In the genomic region with DNA sequence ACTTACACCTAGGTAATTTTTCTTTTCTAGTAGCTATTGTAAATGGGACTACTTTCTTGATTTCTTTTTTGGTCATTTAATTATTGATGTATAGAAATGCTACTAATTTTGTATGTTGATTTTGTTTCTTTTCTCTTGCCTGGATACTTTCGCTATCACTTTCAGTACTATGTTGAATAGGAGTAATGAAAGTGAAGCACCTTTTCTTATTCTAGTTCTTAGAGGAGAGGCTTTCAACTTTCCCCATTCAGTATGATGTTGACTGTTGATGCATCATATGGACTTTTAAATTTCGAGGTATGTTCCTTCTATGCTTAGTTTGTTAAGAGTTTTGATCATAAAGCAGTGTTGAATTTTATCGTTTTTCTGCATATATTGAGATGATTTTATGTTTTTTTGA, we compare ENCODE assay signal across 30 cellular contexts.
"Had no signal": no experiment of that assay in that cellular context is flagged by ENCODE, and none has a peak within 500 bp of the region (broad histone marks: within the 10 kb centered on the region; RNA-seq: fewer than 3 reads in every experiment).

No MANE protein-coding gene starts in this region.

- H3K36me3 ChIP-seq: breast epithelium, esophagus muscularis mucosa, heart left ventricle, neutrophil, prostate gland, sigmoid colon, thyroid gland, upper lobe of left lung had no signal

- FAIRE-seq: kidney, small intestine had no signal

- DNase-seq: activated CD4-positive, alpha-beta T cell treated with anti-CD3 and anti-CD28 coated beads for 36 hours; activated CD4-positive, CD25-positive, alpha-beta regulatory T cell; activated CD8-positive, alpha-beta memory T cell treated with anti-CD3 and anti-CD28 coated beads, Interleukin-2, amount 10 ng/mL, durations not matched to agents 7 days and 5 days; activated CD8-positive, alpha-beta T cell treated with anti-CD3 and anti-CD28 coated beads, Interleukin-2, amount 10 ng/mL, durations not matched to agents 7 days and 5 days; activated naive CD4-positive, alpha-beta T cell; activated T-cell treated with anti-CD3 and anti-CD28 coated beads, Interleukin-2, amount 50 U/mL, for 72 hours; foreskin keratinocyte; heart left ventricle; hypothalamus; immature natural killer cell; kidney; left colon; mammary epithelial cell; naive B cell; nephron progenitor cell; sigmoid colon; small intestine; stimulated activated CD4-positive, alpha-beta T cell treated with anti-CD3 and anti-CD28 coated beads, Interleukin-4, amount 100 ng/mL, for 24 hours; stimulated activated naive CD8-positive, alpha-beta T cell treated with anti-CD3 and anti-CD28 coated beads, Interleukin-15, amount 100 ng/mL, for 72 hours; substantia nigra; thyroid gland; upper lobe of left lung had no signal

- H3K9me3 Mint-ChIP-seq: nephron progenitor cell had no signal

- H3K4me1 Mint-ChIP-seq: activated CD4-positive, alpha-beta T cell treated with anti-CD3 and anti-CD28 coated beads for 36 hours; activated CD8-positive, alpha-beta memory T cell treated with anti-CD3 and anti-CD28 coated beads, Interleukin-2, amount 10 ng/mL, durations not matched to agents 7 days and 5 days; central memory CD8-positive, alpha-beta T cell; immature natural killer cell; naive B cell; nephron progenitor cell; stimulated activated effector memory CD8-positive, alpha-beta T cell treated with anti-CD3 and anti-CD28 coated beads, Interleukin-12 subunit alpha, Interleukin-12 subunit beta, amount 100 ng/mL, for 72 hours; stimulated activated naive CD8-positive, alpha-beta T cell treated with anti-CD3 and anti-CD28 coated beads, Interleukin-15, amount 100 ng/mL, for 72 hours had no signal

- ATAC-seq: activated CD4-positive, alpha-beta T cell treated with anti-CD3 and anti-CD28 coated beads for 36 hours; activated CD8-positive, alpha-beta memory T cell treated with anti-CD3 and anti-CD28 coated beads, Interleukin-2, amount 10 ng/mL, durations not matched to agents 7 days and 5 days; activated CD8-positive, alpha-beta T cell treated with anti-CD3 and anti-CD28 coated beads, Interleukin-2, amount 10 ng/mL, durations not matched to agents 7 days and 5 days; activated naive CD4-positive, alpha-beta T cell treated with anti-CD3 and anti-CD28 coated beads, Interleukin-2, amount 50 U/mL, for 72 hours; activated T-cell treated with anti-CD3 and anti-CD28 coated beads, Interleukin-2, amount 50 U/mL, for 72 hours; foreskin keratinocyte; heart left ventricle; left colon; stimulated activated effector memory CD8-positive, alpha-beta T cell treated with anti-CD3 and anti-CD28 coated beads, Interleukin-12 subunit alpha, Interleukin-12 subunit beta, amount 100 ng/mL, for 72 hours; stimulated activated naive CD8-positive, alpha-beta T cell treated with anti-CD3 and anti-CD28 coated beads, Interleukin-15, amount 100 ng/mL, for 72 hours had no signal

- H3K27ac ChIP-seq: breast epithelium, esophagus muscularis mucosa, foreskin keratinocyte, heart left ventricle, neutrophil, prostate gland, sigmoid colon, thyroid gland, upper lobe of left lung had no signal

- H3K36me3 Mint-ChIP-seq: activated CD8-positive, alpha-beta memory T cell treated with anti-CD3 and anti-CD28 coated beads, Interleukin-2, amount 10 ng/mL, durations not matched to agents 7 days and 5 days; activated naive CD4-positive, alpha-beta T cell treated with anti-CD3 and anti-CD28 coated beads, Interleukin-2, amount 50 U/mL, for 72 hours; immature natural killer cell; naive B cell; stimulated activated effector memory CD8-positive, alpha-beta T cell treated with anti-CD3 and anti-CD28 coated beads, Interleukin-12 subunit alpha, Interleukin-12 subunit beta, amount 100 ng/mL, for 72 hours had no signal

- H3K27me3 ChIP-seq: breast epithelium, esophagus muscularis mucosa, foreskin keratinocyte, heart left ventricle, neutrophil, sigmoid colon, thyroid gland, upper lobe of left lung had no signal

- H3K4me1 ChIP-seq: breast epithelium, esophagus muscularis mucosa, foreskin keratinocyte, heart left ventricle, prostate gland, sigmoid colon, thyroid gland, upper lobe of left lung had no signal

- H3K4me3 ChIP-seq: breast epithelium, esophagus muscularis mucosa, heart left ventricle, prostate gland, sigmoid colon, thyroid gland, upper lobe of left lung had no signal

- H3K27me3 Mint-ChIP-seq: activated CD4-positive, alpha-beta T cell treated with anti-CD3 and anti-CD28 coated beads for 36 hours; activated CD8-positive, alpha-beta memory T cell treated with anti-CD3 and anti-CD28 coated beads, Interleukin-2, amount 10 ng/mL, durations not matched to agents 7 days and 5 days; central memory CD8-positive, alpha-beta T cell; dendritic cell treated with granulocyte-macrophage colony-stimulating factor and Interleukin-4, amounts not matched to agents 40 ng/mL and 50 ng/mL, for 4 days; naive B cell; stimulated activated naive CD8-positive, alpha-beta T cell treated with anti-CD3 and anti-CD28 coated beads, Interleukin-15, amount 100 ng/mL, for 72 hours had no signal

- H3K9me3 ChIP-seq: breast epithelium, esophagus muscularis mucosa, neutrophil, prostate gland, sigmoid colon, thyroid gland, upper lobe of left lung had no signal

- H3K4me3 Mint-ChIP-seq: activated CD4-positive, alpha-beta T cell treated with anti-CD3 and anti-CD28 coated beads for 36 hours; activated CD8-positive, alpha-beta memory T cell treated with anti-CD3 and anti-CD28 coated beads, Interleukin-2, amount 10 ng/mL, durations not matched to agents 7 days and 5 days; activated CD8-positive, alpha-beta T cell treated with anti-CD3 and anti-CD28 coated beads, Interleukin-2, amount 10 ng/mL, durations not matched to agents 7 days and 5 days; activated T-cell treated with anti-CD3 and anti-CD28 coated beads, Interleukin-2, amount 50 U/mL, for 72 hours; central memory CD8-positive, alpha-beta T cell; dendritic cell treated with granulocyte-macrophage colony-stimulating factor and Interleukin-4, amounts not matched to agents 40 ng/mL and 50 ng/mL, for 4 days; immature natural killer cell; naive B cell; nephron progenitor cell; stimulated activated effector memory CD8-positive, alpha-beta T cell treated with anti-CD3 and anti-CD28 coated beads, Interleukin-12 subunit alpha, Interleukin-12 subunit beta, amount 100 ng/mL, for 72 hours; stimulated activated naive CD8-positive, alpha-beta T cell treated with anti-CD3 and anti-CD28 coated beads, Interleukin-15, amount 100 ng/mL, for 72 hours had no signal

- H3K27ac Mint-ChIP-seq: activated CD4-positive, alpha-beta T cell treated with anti-CD3 and anti-CD28 coated beads for 36 hours; activated CD8-positive, alpha-beta memory T cell treated with anti-CD3 and anti-CD28 coated beads, Interleukin-2, amount 10 ng/mL, durations not matched to agents 7 days and 5 days; activated CD8-positive, alpha-beta T cell treated with anti-CD3 and anti-CD28 coated beads, Interleukin-2, amount 10 ng/mL, durations not matched to agents 7 days and 5 days; activated naive CD4-positive, alpha-beta T cell treated with anti-CD3 and anti-CD28 coated beads, Interleukin-2, amount 50 U/mL, for 72 hours; activated T-cell treated with anti-CD3 and anti-CD28 coated beads, Interleukin-2, amount 50 U/mL, for 72 hours; dendritic cell treated with granulocyte-macrophage colony-stimulating factor and Interleukin-4, amounts not matched to agents 40 ng/mL and 50 ng/mL, for 4 days; immature natural killer cell; naive B cell; nephron progenitor cell; stimulated activated effector memory CD8-positive, alpha-beta T cell treated with anti-CD3 and anti-CD28 coated beads, Interleukin-12 subunit alpha, Interleukin-12 subunit beta, amount 100 ng/mL, for 72 hours; stimulated activated naive CD8-positive, alpha-beta T cell treated with anti-CD3 and anti-CD28 coated beads, Interleukin-15, amount 100 ng/mL, for 72 hours had no signal
